ENCODE assay signal across 8 cellular contexts in genomic region chr11:75668508-75669297, GRCh38. TPM values are rescaled to one million over a fixed set of nuclear protein-coding genes. Genes with fewer than 3 reads are reported as not detected.
DNase-seq lines count a peak whose midpoint lies in the region; ATAC-seq and TF ChIP-seq lines count a peak whose summit lies in the region.

Gene MAP6, minus strand, starts transcription at chr11:75669038. Its CDS starts 669 bp downstream, at chr11:75668369.

- ATAC-seq in right lobe of liver (peak in 3 of 4 donors; percentile 12 to 26 (median 12)), HG03159 (IDR thresholded peaks at IDR 0.05; ENCODE audit: unreplicated experiment) (no peak)
- ATAC-seq in stimulated activated naive CD8-positive, alpha-beta T cell treated with anti-CD3 and anti-CD28 coated beads, Interleukin-15, Interleukin-2, amounts not matched to agents 100 U/mL and 50 U/mL, for 24 hours, result peak; percentile 37

- H3K36me3 Mint-ChIP-seq in dendritic cell treated with granulocyte-macrophage colony-stimulating factor and Interleukin-4, amounts not matched to agents 40 ng/mL and 50 ng/mL, for 4 days (ENCODE audit: low read depth), result no peaks in the 10 kb centered on the region

- H3K4me3 ChIP-seq in right lobe of liver, result peak within 1 kb of the TSS; percentile 47 to 55 (median 54)

- no peak within 1 kb of the TSS for H3K27ac ChIP-seq in right lobe of liver

- peak; percentile 36 for DNase-seq in AG08396 (ENCODE audit: low spot score)
- DNase-seq in GM19238 (ENCODE audit: insufficient read length, low spot score), result peak; percentile 19
- peak; percentile 52 to 64 for DNase-seq in SHP77 (lab: John Stamatoyannopoulos, UW)
- DNase-seq in right lobe of liver, result peak in 1 of 3 donors; percentile 24
- peak; percentile 32 for DNase-seq in stimulated activated naive CD8-positive, alpha-beta T cell treated with anti-CD3 and anti-CD28 coated beads, Interleukin-15, Interleukin-2, amounts not matched to agents 100 U/mL and 50 U/mL, for 24 hours
- no peak for DNase-seq in AML-193 (lab: John Stamatoyannopoulos, UW)

- peaks cover 79% of the 10 kb centered on the region for H3K27me3 Mint-ChIP-seq in dendritic cell treated with granulocyte-macrophage colony-stimulating factor and Interleukin-4, amounts not matched to agents 40 ng/mL and 50 ng/mL, for 4 days

- peaks cover 0 to 19% (median 3%) of the 10 kb centered on the region in 4 donors for H3K4me1 ChIP-seq in right lobe of liver

- peak within 1 kb of the TSS; percentile 71 for H3K4me3 Mint-ChIP-seq in dendritic cell treated with granulocyte-macrophage colony-stimulating factor and Interleukin-4, amounts not matched to agents 40 ng/mL and 50 ng/mL, for 4 days

- peaks cover 20% of the 10 kb centered on the region for H3K4me1 Mint-ChIP-seq in dendritic cell treated with granulocyte-macrophage colony-stimulating factor and Interleukin-4, amounts not matched to agents 40 ng/mL and 50 ng/mL, for 4 days (ENCODE audit: low read depth)

- H3K27ac Mint-ChIP-seq in dendritic cell treated with granulocyte-macrophage colony-stimulating factor and Interleukin-4, amounts not matched to agents 40 ng/mL and 50 ng/mL, for 4 days, result no peak within 1 kb of the TSS

- H3K9me3 ChIP-seq in right lobe of liver, result no peaks in the 10 kb centered on the region

- peaks cover 7% of the 10 kb centered on the region for H3K9me3 Mint-ChIP-seq in dendritic cell treated with granulocyte-macrophage colony-stimulating factor and Interleukin-4, amounts not matched to agents 40 ng/mL and 50 ng/mL, for 4 days

- no peak for TF ChIP-seq POLR2A in right lobe of liver (IDR thresholded peaks at IDR 0.05)

- TF ChIP-seq CTCF in right lobe of liver (IDR thresholded peaks at IDR 0.05), result no peak

- peaks cover 0 to 14% of the 10 kb centered on the region in 2 donors for H3K27me3 ChIP-seq in right lobe of liver

- 9% methylated on average over 20 of the region's 67 CpGs for WGBS in right lobe of liver (ENCODE audit: insufficient coverage, low coverage, low lambda C conversion rate, missing lambda C conversion rate)

- intact Hi-C loops in dendritic cell treated with granulocyte-macrophage colony-stimulating factor and Interleukin-4, amounts not matched to agents 40 ng/mL and 50 ng/mL, for 4 days (cut with micrococcal nuclease), result loop anchor here (10.0 kb wide), 1 partner anchor 74 kb away; no protein-coding TSS in a partner anchor
- intact Hi-C loops in right lobe of liver (cut with DNase I), result no loop called here

- no peaks in the 10 kb centered on the region for H3K36me3 ChIP-seq in right lobe of liver

RNA-seq across cellular contexts. Expression of gene MAP6, which starts in this region (rescaled TPM):
- under 1 TPM; 0.26 to 0.86 (median 0.58) TPM for total RNA-seq in right lobe of liver

Comparison
In these comparisons a context has a peak if more than half of its experiments do, and no peak if none do; other contexts are left out.
1. Peak in ATAC-seq and H3K4me3 ChIP-seq in right lobe of liver; RNA of the gene not detected or under 1 TPM.
2. DNase-seq: peak in AG08396 (single experiment), GM19238 (single experiment), SHP77 (2 of 2) and stimulated activated naive CD8-positive, alpha-beta T cell treated with anti-CD3 and anti-CD28 coated beads, Interleukin-15, Interleukin-2, amounts not matched to agents 100 U/mL and 50 U/mL, for 24 hours (single experiment); none in AML-193 (0 of 2).